Comparison of ENCODE assay signal across 15 cellular contexts in the genomic region with DNA sequence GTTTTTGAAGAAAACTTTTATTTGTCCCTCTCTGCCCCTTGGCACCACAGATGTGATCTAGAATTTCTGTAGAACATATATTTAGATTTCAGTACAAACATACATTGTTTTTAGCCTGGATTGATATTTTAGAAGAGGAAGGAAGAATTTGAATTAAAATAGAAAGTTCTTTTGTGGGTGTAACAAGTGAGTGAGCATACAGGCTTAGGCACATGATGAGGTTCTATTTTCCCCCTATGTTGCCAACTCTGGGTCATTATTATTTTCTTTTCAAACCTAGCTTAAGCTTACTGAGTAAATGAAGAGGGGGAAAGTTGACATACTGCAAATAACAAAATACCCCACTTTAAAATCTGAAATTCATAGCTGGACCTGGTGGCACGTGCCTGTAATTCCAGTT.
A peak's percentile ranks its signal among the peaks of the same experiment; 100 is the strongest.
DNase-seq lines count a peak whose midpoint lies in the region; ATAC-seq and TF ChIP-seq lines count a peak whose summit lies in the region.
"Had no signal": no experiment of that assay in that cellular context is flagged by ENCODE, and none has a peak within 500 bp of the region (broad histone marks: within the 10 kb centered on the region; RNA-seq: fewer than 3 reads in every experiment).

No MANE protein-coding gene starts in this region.

- DNase-seq in effector CD8-positive, alpha-beta T cell (lab: John Stamatoyannopoulos, UW), result no peak
- DNase-seq in hypothalamus (lab: John Stamatoyannopoulos, UW) (no peak), inferior parietal cortex (ENCODE audit: extremely low spot score) (no peak), transverse colon (no peak)
- DNase-seq: activated CD8-positive, alpha-beta memory T cell treated with anti-CD3 and anti-CD28 coated beads for 24 hours; activated naive CD8-positive, alpha-beta T cell treated with anti-CD3 and anti-CD28 coated beads, Interleukin-2, amount 50 U/mL, for 24 hours; Caco-2; endodermal cell; heart right ventricle; NCI-H146; right lobe of liver had no signal

- peak; percentile 21 for ATAC-seq in GM19351 (IDR thresholded peaks at IDR 0.05; ENCODE audit: unreplicated experiment)
- peak; percentile 23 for ATAC-seq in HG02763 (IDR thresholded peaks at IDR 0.05; ENCODE audit: unreplicated experiment)

- peak overlapping the region; percentile 34 for H3K4me2 ChIP-seq in SU-DHL-6 (ENCODE audit: low read depth, low read length, poor library complexity, severe bottlenecking)

- H3K27ac ChIP-seq in SU-DHL-6 (ENCODE audit: low read depth, low read length), result peak overlapping the region; percentile 14; the same call in 1 of the 2 replicates
- H3K27ac ChIP-seq in skeletal muscle tissue (ENCODE audit: low read depth, low read length), result peak overlapping the region; percentile 40
- peak overlapping the region in 1 of 4 donors; percentile 36 for H3K27ac ChIP-seq in transverse colon
- H3K27ac ChIP-seq: right lobe of liver had no signal

- TF ChIP-seq CTCF in SU-DHL-6 (IDR thresholded peaks at IDR 0.05; ENCODE audit: insufficient read depth, low read length, poor library complexity, severe bottlenecking), result no peak
- TF ChIP-seq CTCF in transverse colon (IDR thresholded peaks at IDR 0.05), result no peak

- H3K4me3 ChIP-seq in SU-DHL-6 (ENCODE audit: insufficient read depth, low read length, poor library complexity, severe bottlenecking) (no peak overlapping the region), skeletal muscle tissue (ENCODE audit: low read length in 3 of 3) (no peak overlapping the region), transverse colon (no peak overlapping the region)
- H3K4me3 ChIP-seq: heart right ventricle, right lobe of liver had no signal

- in situ Hi-C loops in transverse colon (cut with MboI; ENCODE audit: low pct_ligation_motif_present in 1 of 4, low pct_unique_long_range_greater_than_20kb in 1 of 4, low sequenced_read_pairs in 3 of 4), result no loop called here

- no peak for TF ChIP-seq EP300 in transverse colon (IDR thresholded peaks at IDR 0.05; ENCODE audit: low read depth)

- H3K9ac ChIP-seq in SU-DHL-6 (ENCODE audit: low read length) (no peak overlapping the region), skeletal muscle tissue (ENCODE audit: low read depth in 1 of 3, low read length in 3 of 3) (no peak overlapping the region)

- intact Hi-C loops in transverse colon (cut with DNase I; ENCODE audit: low total_unique reads), result no loop called here

- no peaks in the 10 kb centered on the region for H4K20me1 ChIP-seq in SU-DHL-6 (ENCODE audit: low read depth, low read length)

- H3K79me2 ChIP-seq in SU-DHL-6 (ENCODE audit: insufficient read depth, low read length), result no peaks in the 10 kb centered on the region

- no peaks in the 10 kb centered on the region for H3K4me1 ChIP-seq in skeletal muscle tissue (ENCODE audit: control insufficient read depth in 3 of 3, insufficient read depth in 3 of 3, low read length in 3 of 3)
- peaks cover 0 to 23% (median 3%) of the 10 kb centered on the region in 4 donors for H3K4me1 ChIP-seq in transverse colon
- H3K4me1 ChIP-seq: Caco-2, right lobe of liver had no signal

- H3K9me3 ChIP-seq in SU-DHL-6 (ENCODE audit: insufficient read depth, low read length), result no peaks in the 10 kb centered on the region
- no peaks in the 10 kb centered on the region for H3K9me3 ChIP-seq in skeletal muscle tissue (ENCODE audit: control insufficient read depth in 3 of 3, low read length in 3 of 3)
- H3K9me3 ChIP-seq in transverse colon, result no peaks in the 10 kb centered on the region
- H3K9me3 ChIP-seq: Caco-2, right lobe of liver had no signal

- H3K36me3 ChIP-seq in SU-DHL-6 (ENCODE audit: low read length), result no peaks in the 10 kb centered on the region
- no peaks in the 10 kb centered on the region for H3K36me3 ChIP-seq in skeletal muscle tissue (ENCODE audit: control insufficient read depth in 3 of 3, insufficient read depth in 3 of 3, low read length in 3 of 3)
- no peaks in the 10 kb centered on the region for H3K36me3 ChIP-seq in transverse colon
- H3K36me3 ChIP-seq: heart right ventricle, right lobe of liver had no signal

- no peaks in the 10 kb centered on the region for H3F3A ChIP-seq in SU-DHL-6 (ENCODE audit: insufficient read depth)

- TF ChIP-seq POLR2A in transverse colon (IDR thresholded peaks at IDR 0.05), result no peak

- H3K27me3 ChIP-seq in SU-DHL-6 (ENCODE audit: low read length), result no peaks in the 10 kb centered on the region
- no peaks in the 10 kb centered on the region for H3K27me3 ChIP-seq in skeletal muscle tissue (ENCODE audit: control insufficient read depth in 3 of 3, insufficient read depth in 3 of 3, low read length in 3 of 3)
- H3K27me3 ChIP-seq in transverse colon, result no peaks in the 10 kb centered on the region
- H3K27me3 ChIP-seq: heart right ventricle, right lobe of liver had no signal

- WGBS in transverse colon (ENCODE audit: low coverage in 1 of 2), 2 donors, result 81 to 100% methylated on average over 1 of the region's 1 CpG

- H3K9me2 ChIP-seq in SU-DHL-6 (replicated peaks; ENCODE audit: insufficient read depth, low read length), result no peaks in the 10 kb centered on the region

- no peak overlapping the region for H2AFZ ChIP-seq in SU-DHL-6 (ENCODE audit: low read depth, low read length, severe bottlenecking)
